Comparison of ENCODE assay signal across 1 cellular context in the genomic region with DNA sequence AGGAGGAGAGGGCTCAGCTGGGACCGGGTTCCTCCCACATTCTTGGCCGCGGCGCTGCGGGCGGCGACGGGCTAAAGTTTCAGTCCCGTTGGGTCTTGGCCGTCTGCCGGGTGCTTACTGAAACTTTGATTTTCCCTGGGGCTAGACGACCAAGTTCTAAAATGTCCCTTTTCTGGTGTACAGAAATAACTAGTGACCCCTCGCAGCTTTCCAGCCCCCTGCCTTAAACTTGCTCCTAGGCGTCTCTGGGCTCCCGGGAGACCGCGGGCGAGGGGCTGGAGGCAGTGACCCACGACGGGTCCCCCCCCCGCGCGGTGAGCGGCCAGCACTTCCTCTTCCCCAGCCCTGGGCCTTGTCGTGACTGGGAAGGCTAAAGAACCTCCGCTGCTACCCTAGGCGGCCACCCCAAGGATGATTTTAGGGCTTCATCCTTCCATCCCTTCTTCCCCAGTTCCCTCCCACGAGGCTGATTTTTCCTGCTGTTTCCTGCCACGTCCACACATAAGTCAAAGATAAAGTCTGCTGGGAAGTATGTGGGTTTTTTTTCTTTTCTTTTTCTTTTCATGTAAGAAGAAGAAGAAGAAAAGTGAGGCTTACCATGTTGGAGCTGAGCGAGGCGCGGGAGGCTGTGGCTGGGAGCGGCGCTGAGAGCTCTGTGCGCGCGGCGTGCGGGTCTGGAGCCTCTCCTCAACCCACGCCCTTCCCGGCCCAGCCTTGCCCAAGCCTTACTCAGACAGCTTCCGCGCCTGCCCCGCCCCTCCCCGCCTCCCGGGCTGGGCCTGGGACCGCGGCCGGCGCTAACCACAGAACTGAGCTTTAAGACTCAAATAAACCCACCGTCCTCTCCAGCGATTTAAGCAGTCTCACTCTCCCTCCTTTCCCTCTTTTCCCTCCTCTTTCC.
TF ChIP-seq lines count a peak whose summit lies in the region.

A gene (minus strand): TSS at position 689 of the 901 bp plus-strand sequence. CDS start 89 bp downstream, at position 600.

TF ChIP-seq in A549, 52 proteins besides CTCF, POLR2A, EP300 and RAD21 (continued from another document):
- TF ChIP-seq, protein P1, sequence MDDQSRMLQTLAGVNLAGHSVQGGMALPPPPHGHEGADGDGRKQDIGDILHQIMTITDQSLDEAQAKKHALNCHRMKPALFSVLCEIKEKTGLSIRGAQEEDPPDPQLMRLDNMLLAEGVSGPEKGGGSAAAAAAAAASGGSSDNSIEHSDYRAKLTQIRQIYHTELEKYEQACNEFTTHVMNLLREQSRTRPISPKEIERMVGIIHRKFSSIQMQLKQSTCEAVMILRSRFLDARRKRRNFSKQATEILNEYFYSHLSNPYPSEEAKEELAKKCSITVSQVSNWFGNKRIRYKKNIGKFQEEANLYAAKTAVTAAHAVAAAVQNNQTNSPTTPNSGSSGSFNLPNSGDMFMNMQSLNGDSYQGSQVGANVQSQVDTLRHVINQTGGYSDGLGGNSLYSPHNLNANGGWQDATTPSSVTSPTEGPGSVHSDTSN (IDR thresholded peaks at IDR 0.05), result no peak
- TF ChIP-seq NR3C1 (IDR thresholded peaks at IDR 0.05), result no peak
- TF ChIP-seq, protein P2, sequence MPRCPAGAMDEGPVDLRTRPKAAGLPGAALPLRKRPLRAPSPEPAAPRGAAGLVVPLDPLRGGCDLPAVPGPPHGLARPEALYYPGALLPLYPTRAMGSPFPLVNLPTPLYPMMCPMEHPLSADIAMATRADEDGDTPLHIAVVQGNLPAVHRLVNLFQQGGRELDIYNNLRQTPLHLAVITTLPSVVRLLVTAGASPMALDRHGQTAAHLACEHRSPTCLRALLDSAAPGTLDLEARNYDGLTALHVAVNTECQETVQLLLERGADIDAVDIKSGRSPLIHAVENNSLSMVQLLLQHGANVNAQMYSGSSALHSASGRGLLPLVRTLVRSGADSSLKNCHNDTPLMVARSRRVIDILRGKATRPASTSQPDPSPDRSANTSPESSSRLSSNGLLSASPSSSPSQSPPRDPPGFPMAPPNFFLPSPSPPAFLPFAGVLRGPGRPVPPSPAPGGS (IDR thresholded peaks at IDR 0.05), result peak; percentile 92; the same call in 2 of the 3 replicates
- peak; percentile 84; the same call in 1 of the 2 replicates for TF ChIP-seq MAZ (IDR thresholded peaks at IDR 0.05; ENCODE audit: borderline replicate concordance, low read depth, low read length)
- TF ChIP-seq RNF2 (IDR thresholded peaks at IDR 0.05; ENCODE audit: borderline replicate concordance, low read depth), result no peak
- TF ChIP-seq HOXA7 (CRISPR knock-in tag; IDR thresholded peaks at IDR 0.05), result no peak
- TF ChIP-seq ZNF302 (CRISPR knock-in tag; IDR thresholded peaks at IDR 0.05), result no peak
- TF ChIP-seq SMC3 (IDR thresholded peaks at IDR 0.05), result no peak
